In genomic region chr2:160144278-160144990, GRCh38 we compare ENCODE assay signal across 23 cellular contexts. TPM values are rescaled to one million over a fixed set of nuclear protein-coding genes. Genes with fewer than 3 reads are reported as not detected.
"Had no signal": no experiment of that assay in that cellular context is flagged by ENCODE, and none has a peak within 500 bp of the region (broad histone marks: within the 10 kb centered on the region; RNA-seq: fewer than 3 reads in every experiment).

No MANE protein-coding gene starts in this region.

- H3K36me3 ChIP-seq: neural progenitor cell, right atrium auricular region, tibial artery, vagina had no signal

- H3K9me3 Mint-ChIP-seq: activated B cell treated with CpG ODN at 0.5 μM for 24 hours; activated CD4-positive, alpha-beta memory T cell treated with anti-CD3 and anti-CD28 coated beads for 36 hours; effector memory CD8-positive, alpha-beta T cell; naive B cell; T-helper 2 cell treated with Interferon-gamma antibody and Interleukin-4, amounts not matched to agents 5 μg/mL and 100 μg/mL, for 36 hours had no signal

- DNase-seq: activated B cell treated with CpG ODN at 0.5 μM for 24 hours; activated CD4-positive, alpha-beta memory T cell treated with anti-CD3 and anti-CD28 coated beads for 36 hours; activated CD4-positive, alpha-beta T cell treated with anti-CD3 and anti-CD28 coated beads for 4 hours; activated CD8-positive, alpha-beta memory T cell treated with anti-CD3 and anti-CD28 coated beads, Interleukin-2, amount 10 ng/mL, durations not matched to agents 7 days and 5 days; body of pancreas; effector memory CD8-positive, alpha-beta T cell; esophagus squamous epithelium; left cardiac atrium; mammary epithelial cell; midbrain; naive B cell; stimulated activated CD4-positive, alpha-beta T cell treated with anti-CD3 and anti-CD28 coated beads, Interleukin-2, amount 100 ng/mL, for 24 hours; stimulated activated naive CD8-positive, alpha-beta T cell treated with anti-CD3 and anti-CD28 coated beads, Interleukin-15, Interleukin-2, amounts not matched to agents 100 U/mL and 50 U/mL, for 24 hours; substantia nigra; tibial artery had no signal

- H3K27ac ChIP-seq: body of pancreas, esophagus squamous epithelium, neural progenitor cell, right atrium auricular region, tibial artery, vagina had no signal

- H3K27ac Mint-ChIP-seq: activated B cell treated with CpG ODN at 0.5 μM for 24 hours; activated CD4-positive, alpha-beta memory T cell treated with anti-CD3 and anti-CD28 coated beads for 36 hours; activated CD8-positive, alpha-beta memory T cell treated with anti-CD3 and anti-CD28 coated beads, Interleukin-2, amount 10 ng/mL, durations not matched to agents 7 days and 5 days; activated naive CD8-positive, alpha-beta T cell; effector memory CD8-positive, alpha-beta T cell; naive B cell; neural progenitor cell; progenitor cell of endocrine pancreas; T-helper 2 cell treated with Interferon-gamma antibody and Interleukin-4, amounts not matched to agents 5 μg/mL and 100 μg/mL, for 36 hours had no signal

- H3K4me3 ChIP-seq: body of pancreas, esophagus squamous epithelium, neural progenitor cell, right atrium auricular region, tibial artery, vagina had no signal

- H3K4me3 Mint-ChIP-seq: activated B cell treated with CpG ODN at 0.5 μM for 24 hours; activated CD4-positive, alpha-beta memory T cell treated with anti-CD3 and anti-CD28 coated beads for 36 hours; activated CD8-positive, alpha-beta memory T cell treated with anti-CD3 and anti-CD28 coated beads, Interleukin-2, amount 10 ng/mL, durations not matched to agents 7 days and 5 days; activated naive CD8-positive, alpha-beta T cell; effector memory CD8-positive, alpha-beta T cell; naive B cell; neural progenitor cell; T-helper 2 cell treated with Interferon-gamma antibody and Interleukin-4, amounts not matched to agents 5 μg/mL and 100 μg/mL, for 36 hours had no signal

- H3K4me1 Mint-ChIP-seq: activated B cell treated with CpG ODN at 0.5 μM for 24 hours; activated CD8-positive, alpha-beta memory T cell treated with anti-CD3 and anti-CD28 coated beads, Interleukin-2, amount 10 ng/mL, durations not matched to agents 7 days and 5 days; neural progenitor cell had no signal

- H3K4me1 ChIP-seq: neural progenitor cell had no signal

- H2AFZ ChIP-seq: neural progenitor cell had no signal

- H3K9me3 ChIP-seq: body of pancreas, esophagus squamous epithelium, right atrium auricular region, tibial artery, vagina had no signal

- H3K27me3 ChIP-seq: body of pancreas, esophagus squamous epithelium, neural progenitor cell, right atrium auricular region, tibial artery, vagina had no signal

- H3K4me2 ChIP-seq: neural progenitor cell had no signal

- H3K36me3 Mint-ChIP-seq: activated CD4-positive, alpha-beta memory T cell treated with anti-CD3 and anti-CD28 coated beads for 36 hours; activated CD8-positive, alpha-beta memory T cell treated with anti-CD3 and anti-CD28 coated beads, Interleukin-2, amount 10 ng/mL, durations not matched to agents 7 days and 5 days; activated naive CD8-positive, alpha-beta T cell; naive B cell; neural progenitor cell had no signal

- ATAC-seq: activated CD8-positive, alpha-beta memory T cell treated with anti-CD3 and anti-CD28 coated beads, Interleukin-2, amount 10 ng/mL, durations not matched to agents 7 days and 5 days; body of pancreas; effector memory CD8-positive, alpha-beta T cell; left cardiac atrium; stimulated activated naive CD8-positive, alpha-beta T cell treated with anti-CD3 and anti-CD28 coated beads, Interleukin-15, Interleukin-2, amounts not matched to agents 100 U/mL and 50 U/mL, for 24 hours had no signal

RNA-seq across cellular contexts. Expression of gene ITGB6, which starts 55.6 kb away (rescaled TPM):
- total RNA-seq: activated B cell treated with CpG ODN at 0.5 μM for 24 hours; activated CD4-positive, alpha-beta memory T cell treated with anti-CD3 and anti-CD28 coated beads for 36 hours; activated CD8-positive, alpha-beta memory T cell treated with anti-CD3 and anti-CD28 coated beads, Interleukin-2, amount 10 ng/mL, durations not matched to agents 7 days and 5 days; dermis microvascular lymphatic vessel endothelial cell; fibroblast of villous mesenchyme had no signal
